Comparison of ENCODE assay signal across 17 cellular contexts in the genomic region with DNA sequence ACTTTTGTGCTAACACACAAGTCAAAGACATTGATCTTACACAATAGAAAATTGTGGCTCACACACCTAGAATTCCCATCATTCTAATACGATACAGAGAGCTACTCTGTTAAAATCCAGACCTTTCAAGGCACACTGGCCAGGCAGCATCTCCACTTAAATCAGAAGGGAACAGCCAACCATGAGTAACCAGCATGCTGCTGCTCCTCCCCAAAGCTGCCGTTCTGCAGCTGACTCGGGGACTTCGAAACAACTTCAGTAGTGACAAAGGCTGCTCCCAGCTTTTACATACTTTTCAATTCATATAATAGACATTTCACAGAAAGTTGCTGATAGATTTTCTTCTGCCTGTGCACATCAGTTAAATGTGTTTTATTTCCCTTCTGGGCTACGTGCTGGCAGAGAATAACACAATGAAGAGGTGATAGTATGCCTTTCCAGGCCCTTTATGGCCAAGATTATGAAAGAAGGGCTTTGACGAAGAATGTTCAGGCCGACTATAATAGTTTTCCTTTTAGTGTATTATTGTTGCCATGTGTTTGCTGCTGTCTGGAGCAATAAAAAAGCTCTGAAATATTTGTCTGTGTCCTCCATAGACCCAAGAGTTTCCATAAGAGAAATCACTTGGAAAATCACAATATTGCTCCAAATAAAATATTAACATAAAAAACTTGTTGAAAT.
DNase-seq lines count a peak whose midpoint lies in the region; ATAC-seq and TF ChIP-seq lines count a peak whose summit lies in the region.
"Had no signal": no experiment of that assay in that cellular context is flagged by ENCODE, and none has a peak within 500 bp of the region (broad histone marks: within the 10 kb centered on the region; RNA-seq: fewer than 3 reads in every experiment).

No MANE protein-coding gene starts in this region.

- TF ChIP-seq CTCF in ascending aorta (IDR thresholded peaks at IDR 0.05) = no peak
- TF ChIP-seq CTCF in thoracic aorta (IDR thresholded peaks at IDR 0.05) = no peak

- POLR2A ChIA-PET in HEK293T (lab: Yijun Ruan, JAX) = no interaction called here

- peak overlapping the region; percentile 59 to 76 for H3K27ac ChIP-seq in ascending aorta
- peak overlapping the region; percentile 18 to 59 for H3K27ac ChIP-seq in thoracic aorta
- H3K27ac ChIP-seq: PC-9, SK-N-MC had no signal

- H3K4me3 ChIP-seq in ascending aorta (peak overlapping the region in 1 of 2 donors; percentile 39), thoracic aorta (peak overlapping the region; percentile 57)
- H3K4me3 ChIP-seq: K562, PC-9, SK-N-MC had no signal

- peak; percentile 38 for DNase-seq in GM03348 (ENCODE audit: low spot score)
- DNase-seq in ascending aorta (ENCODE audit: low spot score in 2 of 2) = peak in 1 of 2 donors; percentile 71
- DNase-seq in left colon = no peak
- no peak for DNase-seq in thoracic aorta (ENCODE audit: low spot score)
- DNase-seq in H4 (ENCODE audit: low spot score) = no peak
- no peak for DNase-seq in NCI-H1048 (lab: John Stamatoyannopoulos, UW)
- no peak for DNase-seq in HEK293T (ENCODE audit: extremely low spot score)
- DNase-seq: C1 segment of cervical spinal cord, EL, NCI-H146, NCI-H2107, NCI-H226, NCI-H526 treated with DMSO at 0.1 percent for 48 hours, PC-9 had no signal

- ATAC-seq in left colon (peak; percentile 46), thoracic aorta (ENCODE audit: insufficient number of reproducible peaks, low FRiP score, low read depth) (no peak), GM21526 (IDR thresholded peaks at IDR 0.05; ENCODE audit: low FRiP score, unreplicated experiment) (no peak)
- ATAC-seq: K562 had no signal

- H3K9me3 ChIP-seq in ascending aorta = no peaks in the 10 kb centered on the region
- no peaks in the 10 kb centered on the region for H3K9me3 ChIP-seq in thoracic aorta

- CTCF ChIA-PET in HEK293T (lab: Yijun Ruan, JAX) = no interaction called here

- H3K27me3 ChIP-seq in ascending aorta = no peaks in the 10 kb centered on the region
- H3K27me3 ChIP-seq in thoracic aorta (replicated peaks; ENCODE audit: insufficient read depth) = no peaks in the 10 kb centered on the region

- intact Hi-C loops in ascending aorta (cut with DNase I) (no loop called here), left colon (cut with DNase I, micrococcal nuclease) (no loop called here)

- H3K36me3 ChIP-seq in ascending aorta (no peaks in the 10 kb centered on the region), thoracic aorta (no peaks in the 10 kb centered on the region)

- H3K4me1 ChIP-seq in ascending aorta (no peaks in the 10 kb centered on the region), thoracic aorta (ENCODE audit: control insufficient read depth in 1 of 2, low read depth in 2 of 2) (peaks cover 0 to 6% of the 10 kb centered on the region in 2 donors)

TF ChIP-seq in HEK293T, 16 proteins besides CTCF, POLR2A, EP300 and RAD21:
- TF ChIP-seq L3MBTL2 (conservative IDR thresholded peaks at IDR 0.05) (no peak), PKNOX1 (IDR thresholded peaks at IDR 0.05) (no peak), ELF4 (IDR thresholded peaks at IDR 0.05) (no peak), CTBP1 (IDR thresholded peaks at IDR 0.05; ENCODE audit: borderline replicate concordance) (no peak), FOXA1 (IDR thresholded peaks at IDR 0.05) (no peak), SP1 (IDR thresholded peaks at IDR 0.05) (no peak), TARDBP (IDR thresholded peaks at IDR 0.05) (no peak), BHLHE40 (IDR thresholded peaks at IDR 0.05; ENCODE audit: borderline replicate concordance) (no peak), FOXM1 (IDR thresholded peaks at IDR 0.05; ENCODE audit: borderline replicate concordance) (no peak)
